Comparison of ENCODE assay signal across 24 cellular contexts in genomic region chr20:25464501-25465204, GRCh38. TPM values are rescaled to one million over a fixed set of nuclear protein-coding genes. Genes with fewer than 3 reads are reported as not detected.
DNase-seq lines count a peak whose midpoint lies in the region; ATAC-seq, FAIRE-seq and TF ChIP-seq lines count a peak whose summit lies in the region.
"Had no signal": no experiment of that assay in that cellular context is flagged by ENCODE, and none has a peak within 500 bp of the region (broad histone marks: within the 10 kb centered on the region; RNA-seq: fewer than 3 reads in every experiment).

No MANE protein-coding gene starts in this region.

- no peak overlapping the region for H3K27ac ChIP-seq in IMR-90 (ENCODE audit: insufficient read depth, low read length)
- H3K27ac ChIP-seq: VCaP had no signal

- no peak overlapping the region for H2BK120ac ChIP-seq in IMR-90 (ENCODE audit: low read depth, low read length)

- H3K79me1 ChIP-seq in IMR-90 (ENCODE audit: low read depth in 1 of 2, low read length in 2 of 2) = 0 out of 4 replicates have a peak, but pooled peaks cover 0 to under 1% of the 10 kb centered on the region in 2 experiments

- no peak overlapping the region for H2BK20ac ChIP-seq in IMR-90 (ENCODE audit: low read depth, low read length)

- H2AFZ ChIP-seq in IMR-90 (replicated peaks; ENCODE audit: low read length, poor library complexity) = no peak overlapping the region

- no peak for FAIRE-seq in urothelium cell line (lab: Jason Lieb, UNC)
- FAIRE-seq: K562 had no signal

- TF ChIP-seq RAD21 in IMR-90 (IDR thresholded peaks at IDR 0.05; ENCODE audit: low read length) = no peak

- POLR2A ChIA-PET in IMR-90 (lab: Charles Lee; ENCODE audit: unreplicated experiment) = no interaction called here

- no peak overlapping the region for H3K56ac ChIP-seq in IMR-90 (ENCODE audit: extremely low read depth, insufficient read depth, low read length)

- no peaks in the 10 kb centered on the region for H3K27me3 Mint-ChIP-seq in progenitor cell of endocrine pancreas
- H3K27me3 Mint-ChIP-seq: CD4-positive, alpha-beta memory T cell had no signal

- H3K4ac ChIP-seq in IMR-90 (ENCODE audit: low read depth, low read length) = no peak overlapping the region

- in situ Hi-C loops in IMR-90 (cut with MboI; ENCODE audit: low sequenced_read_pairs) = no loop called here

- H3K23ac ChIP-seq in IMR-90 (ENCODE audit: low read depth, low read length) = no peak overlapping the region

- peak overlapping the region; percentile 56 for H2AK9ac ChIP-seq in IMR-90 (replicated peaks; ENCODE audit: low read depth, low read length, poor library complexity)

- H2AK5ac ChIP-seq in IMR-90 (ENCODE audit: low read depth, low read length) = no peak overlapping the region

- no peaks in the 10 kb centered on the region for H3K4me1 Mint-ChIP-seq in progenitor cell of endocrine pancreas (ENCODE audit: low read depth)
- H3K4me1 Mint-ChIP-seq: nephron had no signal

- no TSS peak for BruUV-seq in IMR-90 (replicated peaks; lab: Mats Ljungman, UMichigan)

- intact Hi-C loops in IMR-90 (cut with micrococcal nuclease) = no loop called here

- no peak for TF ChIP-seq CTCF in IMR-90 (conservative IDR thresholded peaks at IDR 0.05; ENCODE audit: low read depth, low read length)
- TF ChIP-seq CTCF in fibroblast of villous mesenchyme (IDR thresholded peaks at IDR 0.05; ENCODE audit: insufficient read depth, low read depth, low read length) = no peak
- no peak for TF ChIP-seq CTCF in progenitor cell of endocrine pancreas (IDR thresholded peaks at IDR 0.05; ENCODE audit: unreplicated experiment)

- no peak overlapping the region for H4K5ac ChIP-seq in IMR-90 (ENCODE audit: low read depth, low read length)

- no peak overlapping the region for H3K4me2 ChIP-seq in IMR-90 (ENCODE audit: low read depth, low read length)

- whole genome bisulfite sequencing in IMR-90 (ENCODE audit: extremely low coverage in 2 of 2, insufficient read length in 1 of 2), 2 experiments = 82% methylated on average over 8 of the region's 12 CpGs; no CpG with 5 or more reads in 1 of the 2 experiments

- H3K27ac Mint-ChIP-seq in progenitor cell of endocrine pancreas = peak overlapping the region; percentile 94
- H3K27ac Mint-ChIP-seq: CD4-positive, alpha-beta memory T cell had no signal

- H3K4me3 ChIP-seq in IMR-90 (ENCODE audit: insufficient read depth, low read depth, low read length) (no peak overlapping the region), fibroblast of villous mesenchyme (ENCODE audit: low read depth, low read length) (no peak overlapping the region)
- H3K4me3 ChIP-seq: K562, lung, MG63 had no signal

- peaks cover 40% of the 10 kb centered on the region for H3K36me3 ChIP-seq in IMR-90 (ENCODE audit: control insufficient read depth, insufficient read depth, low read length)
- H3K36me3 ChIP-seq: MG63 had no signal

- H4K8ac ChIP-seq in IMR-90 (ENCODE audit: low read depth in 2 of 2, low read length in 2 of 2) = no peak overlapping the region

- dilution Hi-C loops in IMR-90 (cut with HindIII; ENCODE audit: low sequenced_read_pairs, unreplicated experiment) = no loop called here

- no peaks in the 10 kb centered on the region for H3K9me3 ChIP-seq in IMR-90 (ENCODE audit: control insufficient read depth, insufficient read depth, low read length)
- H3K9me3 ChIP-seq: MG63 had no signal

- H4K20me1 ChIP-seq in IMR-90 (ENCODE audit: insufficient read depth, low read length) = 0 out of 2 replicates have a peak, but pooled peaks cover 3% of the 10 kb centered on the region

- H3K9me1 ChIP-seq in IMR-90 (ENCODE audit: insufficient read depth, low read length) = no peaks in the 10 kb centered on the region; the same call in 1 of the 2 replicates

- no peak overlapping the region for H2BK15ac ChIP-seq in IMR-90 (ENCODE audit: low read depth, low read length)

- no peaks in the 10 kb centered on the region for H3K27me3 ChIP-seq in IMR-90 (ENCODE audit: control insufficient read depth, insufficient read depth, low read length)
- H3K27me3 ChIP-seq: MG63 had no signal

- H4K91ac ChIP-seq in IMR-90 (ENCODE audit: insufficient read depth, low read depth, low read length) = no peak overlapping the region

- H3K9ac ChIP-seq in IMR-90 (ENCODE audit: low read depth, low read length) = no peak overlapping the region

- no peak for TF ChIP-seq POLR2A in IMR-90 (IDR thresholded peaks at IDR 0.05; ENCODE audit: low read depth, low read length)

- peaks cover 31% of the 10 kb centered on the region for H3K36me3 Mint-ChIP-seq in progenitor cell of endocrine pancreas (ENCODE audit: insufficient read depth)
- H3K36me3 Mint-ChIP-seq: CD4-positive, alpha-beta memory T cell had no signal

- no peaks in the 10 kb centered on the region for H3K4me1 ChIP-seq in IMR-90 (ENCODE audit: control insufficient read depth, insufficient read depth, low read length)

- ATAC-seq in IMR-90 (ENCODE audit: low read depth) = no peak
- ATAC-seq in GM21515 (IDR thresholded peaks at IDR 0.05; ENCODE audit: unreplicated experiment) = no peak
- ATAC-seq: K562 had no signal

- CTCF ChIA-PET in IMR-90 (lab: Yijun Ruan, JAX) = no interaction called here

- DNase-seq in NCI-H2171 treated with DMSO at 0.1 percent for 48 hours (lab: John Stamatoyannopoulos, UW) (peak; percentile 46), NCI-H2171 (lab: John Stamatoyannopoulos, UW) (no peak), IMR-90 (no peak), fibroblast of villous mesenchyme (ENCODE audit: low read depth) (peak; percentile 2), progenitor cell of endocrine pancreas (ENCODE audit: low spot score, unreplicated experiment) (no peak), urothelium cell line (ENCODE audit: low spot score) (no peak), DMS114 treated with DMSO at 0.1 percent for 48 hours (lab: John Stamatoyannopoulos, UW; ENCODE audit: unreplicated experiment) (no peak)
- DNase-seq: 8988T; activated CD4-positive, alpha-beta T cell treated with anti-CD3 and anti-CD28 coated beads for 4 hours; activated T-cell treated with anti-CD3 and anti-CD28 coated beads for 4 hours; CD4-positive, alpha-beta memory T cell; effector CD4-positive, alpha-beta T cell; HCEC 1CT; MG63; NCI-H1417; NCI-H2107; stimulated activated naive CD4-positive, alpha-beta T cell treated with Interleukin-2 at 50 U/mL for 16 hours; SW 1271; T-helper 9 cell had no signal

- H3K9me3 Mint-ChIP-seq in progenitor cell of endocrine pancreas (ENCODE audit: low read depth) = no peaks in the 10 kb centered on the region
- H3K9me3 Mint-ChIP-seq: CD4-positive, alpha-beta memory T cell; nephron had no signal

- H3K14ac ChIP-seq in IMR-90 (replicated peaks; ENCODE audit: low read depth, low read length) = no peak overlapping the region

- H3K4me3 Mint-ChIP-seq in progenitor cell of endocrine pancreas (ENCODE audit: low read depth) = no peak overlapping the region
- H3K4me3 Mint-ChIP-seq: CD4-positive, alpha-beta memory T cell; nephron had no signal

- H3K18ac ChIP-seq in IMR-90 (ENCODE audit: low read depth, low read length) = no peak overlapping the region

- no peak overlapping the region for H2BK5ac ChIP-seq in IMR-90 (ENCODE audit: low read depth, low read length, poor library complexity, severe bottlenecking)

TF ChIP-seq in IMR-90, 13 proteins besides CTCF, POLR2A, EP300 and RAD21:
- TF ChIP-seq NFE2L2 (IDR thresholded peaks at IDR 0.05; ENCODE audit: low read depth, low read length) (no peak), RFX5 (IDR thresholded peaks at IDR 0.05; ENCODE audit: low read depth, low read length) (no peak), BHLHE40 (IDR thresholded peaks at IDR 0.05; ENCODE audit: low read depth, low read length) (no peak), MAZ (IDR thresholded peaks at IDR 0.05; ENCODE audit: borderline replicate concordance, low read depth, low read length) (no peak), MXI1 (IDR thresholded peaks at IDR 0.05; ENCODE audit: borderline replicate concordance, low read depth, low read length) (no peak), FOS (IDR thresholded peaks at IDR 0.05; ENCODE audit: low read depth, low read length) (no peak), CEBPB (IDR thresholded peaks at IDR 0.05; ENCODE audit: low read depth, low read length) (no peak), RCOR1 (IDR thresholded peaks at IDR 0.05; ENCODE audit: insufficient replicate concordance, low read length) (no peak), USF2 (IDR thresholded peaks at IDR 0.05; ENCODE audit: low read depth, low read length) (no peak), SMC3 (IDR thresholded peaks at IDR 0.05; ENCODE audit: low read depth, low read length) (no peak), ELK1 (IDR thresholded peaks at IDR 0.05; ENCODE audit: borderline replicate concordance, low read depth, low read length) (no peak), CHD1 (IDR thresholded peaks at IDR 0.05; ENCODE audit: low read depth, low read length) (no peak), MAFK (IDR thresholded peaks at IDR 0.05; ENCODE audit: low read depth, low read length) (no peak)

RNA-seq across cellular contexts. Expression of gene GINS1, which starts 57.2 kb away (rescaled TPM):
- 6.6 and 12.2 TPM in 2 replicates for total RNA-seq in IMR-90 (2012; rRNA removed)
- polyA plus RNA-seq in IMR-90 (2012; rRNA removed) = 4.1 and 4.9 TPM in 2 replicates
- 0.90 and 2.2 TPM in 2 replicates for polyA plus RNA-seq in IMR-90 (2012; cell fraction: cytosol; rRNA removed)
- 0.63 and 2.9 TPM in 2 replicates for polyA plus RNA-seq in IMR-90 (2012; cell fraction: nucleus; rRNA removed; ENCODE audit: low replicate concordance)
- 7.4 and 13.8 TPM in 2 replicates for total RNA-seq in fibroblast of villous mesenchyme
- 25.2 and 29.0 TPM in 2 replicates for total RNA-seq in progenitor cell of endocrine pancreas

Comparison
In these comparisons a context has a peak if more than half of its experiments do, and no peak if none do; other contexts are left out.
1. DNase-seq: peak in NCI-H2171 treated with DMSO at 0.1 percent for 48 hours (single experiment) and fibroblast of villous mesenchyme (single experiment); none in NCI-H2171 (single experiment), IMR-90 (single experiment), progenitor cell of endocrine pancreas (single experiment), urothelium cell line (single experiment) and DMS114 treated with DMSO at 0.1 percent for 48 hours (single experiment).